17 cellular contexts compared by ENCODE assay signal in the genomic region with DNA sequence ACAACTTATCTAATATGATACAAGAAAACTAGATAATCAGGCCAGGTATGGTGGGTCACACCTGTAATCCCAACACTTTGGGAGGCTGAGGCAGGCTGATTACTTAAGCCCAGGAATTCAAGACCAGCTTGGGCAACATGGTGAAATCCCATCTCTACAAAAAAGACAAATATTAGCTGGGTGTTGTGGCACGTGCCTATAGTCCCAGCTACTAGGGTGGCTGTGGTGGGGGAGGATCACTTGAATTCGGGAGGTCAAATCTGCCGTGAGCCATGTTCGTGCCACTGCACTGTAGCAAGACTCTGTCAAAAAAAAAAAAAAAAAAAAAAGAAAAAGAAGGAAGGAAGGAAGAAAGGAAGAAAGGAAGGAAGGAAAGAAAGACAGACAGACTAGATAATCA.
"Had no signal": no experiment of that assay in that cellular context is flagged by ENCODE, and none has a peak within 500 bp of the region (broad histone marks: within the 10 kb centered on the region; RNA-seq: fewer than 3 reads in every experiment).

No MANE protein-coding gene starts in this region.

- H3K9me3 Mint-ChIP-seq: activated B cell treated with CpG ODN at 0.5 μM for 24 hours; activated CD4-positive, alpha-beta T cell treated with anti-CD3 and anti-CD28 coated beads, Interleukin-2, amount 10 ng/mL, durations not matched to agents 7 days and 5 days; activated naive CD8-positive, alpha-beta T cell treated with anti-CD3 and anti-CD28 coated beads, Interleukin-2, amount 10 ng/mL, durations not matched to agents 7 days and 5 days; activated T-cell treated with anti-CD3 and anti-CD28 coated beads, Interleukin-2, amount 50 U/mL, for 4 hours; stimulated activated naive CD8-positive, alpha-beta T cell treated with anti-CD3 and anti-CD28 coated beads, Interleukin-15, amount 100 ng/mL, for 72 hours; type B pancreatic cell had no signal

- H3K27ac Mint-ChIP-seq: activated B cell treated with CpG ODN at 0.5 μM for 24 hours; activated CD4-positive, alpha-beta T cell treated with anti-CD3 and anti-CD28 coated beads, Interleukin-2, amount 10 ng/mL, durations not matched to agents 7 days and 5 days; activated naive CD8-positive, alpha-beta T cell treated with anti-CD3 and anti-CD28 coated beads, Interleukin-2, amount 10 ng/mL, durations not matched to agents 7 days and 5 days; nephron; type B pancreatic cell had no signal

- DNase-seq: activated B cell treated with CpG ODN at 0.5 μM for 24 hours; activated CD4-positive, alpha-beta T cell treated with anti-CD3 and anti-CD28 coated beads, Interleukin-2, amount 10 ng/mL, durations not matched to agents 7 days and 5 days; activated gamma-delta T cell; activated naive CD8-positive, alpha-beta T cell treated with anti-CD3 and anti-CD28 coated beads, Interleukin-2, amount 10 ng/mL, durations not matched to agents 7 days and 5 days; activated T-cell treated with anti-CD3 and anti-CD28 coated beads, Interleukin-2, amount 50 U/mL, for 4 hours; aorta; cerebellar nuclear complex; effector CD8-positive, alpha-beta T cell; foreskin keratinocyte; glutamatergic neuron; left ventricle myocardium inferior; mesendoderm; nucleus accumbens; stimulated activated CD4-positive, alpha-beta T cell treated with anti-CD3 and anti-CD28 coated beads, Interleukin-4, amount 100 ng/mL, for 4 hours had no signal

- H3K4me3 Mint-ChIP-seq: activated B cell treated with CpG ODN at 0.5 μM for 24 hours; activated naive CD8-positive, alpha-beta T cell treated with anti-CD3 and anti-CD28 coated beads, Interleukin-2, amount 10 ng/mL, durations not matched to agents 7 days and 5 days; nephron; type B pancreatic cell had no signal

- H3K27me3 Mint-ChIP-seq: activated B cell treated with CpG ODN at 0.5 μM for 24 hours; activated CD4-positive, alpha-beta T cell treated with anti-CD3 and anti-CD28 coated beads, Interleukin-2, amount 10 ng/mL, durations not matched to agents 7 days and 5 days; stimulated activated naive CD8-positive, alpha-beta T cell treated with anti-CD3 and anti-CD28 coated beads, Interleukin-15, amount 100 ng/mL, for 72 hours; type B pancreatic cell had no signal

- H3K4me1 Mint-ChIP-seq: nephron had no signal

- H3K36me3 Mint-ChIP-seq: activated naive CD8-positive, alpha-beta T cell treated with anti-CD3 and anti-CD28 coated beads, Interleukin-2, amount 10 ng/mL, durations not matched to agents 7 days and 5 days; type B pancreatic cell had no signal
